13 cellular contexts compared by ENCODE assay signal in the genomic region with DNA sequence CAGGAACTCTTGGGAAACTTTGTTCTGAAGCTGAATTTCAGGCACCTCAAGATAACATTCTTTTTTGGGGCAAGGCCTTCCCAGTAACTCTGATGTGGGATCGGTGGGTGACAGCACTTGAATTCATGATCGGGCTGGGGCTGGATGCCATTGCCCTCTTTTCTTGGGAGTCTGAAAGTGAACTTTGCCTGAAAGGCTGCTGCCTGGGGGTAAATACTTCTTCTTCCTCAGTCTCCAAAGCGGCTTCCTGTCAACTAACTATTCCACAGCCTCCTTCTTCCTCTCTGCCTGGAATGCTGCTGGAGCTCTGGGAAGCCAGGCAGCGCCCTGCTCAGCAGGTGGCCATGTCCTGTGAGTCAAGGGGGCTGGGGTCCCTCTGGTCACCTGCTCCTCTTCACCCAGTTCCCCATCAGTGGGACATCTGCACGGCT.
DNase-seq lines count a peak whose midpoint lies in the region; ATAC-seq, FAIRE-seq and TF ChIP-seq lines count a peak whose summit lies in the region.
"Had no signal": no experiment of that assay in that cellular context is flagged by ENCODE, and none has a peak within 500 bp of the region (broad histone marks: within the 10 kb centered on the region; RNA-seq: fewer than 3 reads in every experiment).

No MANE protein-coding gene starts in this region.

- no peaks in the 10 kb centered on the region for H3K9me3 Mint-ChIP-seq in activated CD8-positive, alpha-beta T cell treated with anti-CD3 and anti-CD28 coated beads for 36 hours

- ATAC-seq in HepG2 (no peak), HG02763 (IDR thresholded peaks at IDR 0.05; ENCODE audit: unreplicated experiment) (no peak)
- no peak for ATAC-seq in activated CD8-positive, alpha-beta T cell treated with anti-CD3 and anti-CD28 coated beads for 36 hours

- peaks cover 8% of the 10 kb centered on the region for H3K79me2 ChIP-seq in HepG2 (ENCODE audit: insufficient read depth, low read length)

- H3K36me3 ChIP-seq in HEK293 (ENCODE audit: control insufficient read depth in 2 of 2, insufficient read depth in 1 of 2, low read length in 2 of 2) (no peaks in the 10 kb centered on the region), HepG2 (replicated peaks in 1 of 2; ENCODE audit: control insufficient read depth in 1 of 2, insufficient read depth in 2 of 2, low read length in 2 of 2) (no peaks in the 10 kb centered on the region), spleen (no peaks in the 10 kb centered on the region)

- BruUV-seq in HepG2 (replicated peaks; lab: Mats Ljungman, UMichigan), result no TSS peak

- no peaks in the 10 kb centered on the region for H4K20me1 ChIP-seq in HepG2 (ENCODE audit: insufficient read depth, low read length)

- H3K4me1 ChIP-seq in HEK293 (ENCODE audit: control insufficient read depth, insufficient read depth, low read length) (peaks cover 29% of the 10 kb centered on the region), HepG2 (ENCODE audit: insufficient read depth, low read length) (peaks cover 71% of the 10 kb centered on the region), spleen (peaks cover 0 to 36% (median 14%) of the 10 kb centered on the region in 6 donors)

- no peak; the same call in 1 of the 2 replicates for TF ChIP-seq RAD21 in HepG2 (CRISPR knock-in tag; IDR thresholded peaks at IDR 0.05)

- H3K27ac ChIP-seq in HEK293 (ENCODE audit: extremely low read depth, low read depth, low read length) (peak overlapping the region; percentile 57; the same call in 1 of the 2 replicates), angular gyrus (ENCODE audit: low read depth, low read length) (peak overlapping the region; percentile 81), HepG2 (ENCODE audit: extremely low read length, insufficient read depth, low read length) (peak overlapping the region; percentile 97), spleen (peak overlapping the region; percentile 58 to 93 (median 80))
- H3K27ac ChIP-seq: epithelial cell of prostate, KMS-11 had no signal

- POLR2A ChIA-PET in HEK293 (lab: Yijun Ruan, JAX), result no interaction called here
- POLR2A ChIA-PET in HepG2 (lab: Yijun Ruan, JAX), result interaction anchor here (1.0 to 3.1 kb wide), 5 partner anchors 9 to 85 kb away, joined by 3 to 17 read pairs (median 10); no protein-coding TSS in a partner anchor
- POLR2A ChIA-PET in activated CD8-positive, alpha-beta T cell treated with anti-CD3 and anti-CD28 coated beads for 36 hours (lab: Charles Lee), result no interaction called here

- H3K4me2 ChIP-seq in HepG2 (ENCODE audit: low read depth, low read length), result peak overlapping the region; percentile 89
- H3K4me2 ChIP-seq: KMS-11 had no signal

- peaks cover 3% of the 10 kb centered on the region for H3K36me3 Mint-ChIP-seq in activated CD8-positive, alpha-beta T cell treated with anti-CD3 and anti-CD28 coated beads for 36 hours (ENCODE audit: low read depth)

- H3K9ac ChIP-seq in HepG2 (ENCODE audit: insufficient read depth, low read depth, low read length), result peak overlapping the region; percentile 93
- H3K9ac ChIP-seq: KMS-11 had no signal

- no peak overlapping the region for H3K27ac Mint-ChIP-seq in activated CD8-positive, alpha-beta T cell treated with anti-CD3 and anti-CD28 coated beads for 36 hours

- H2AFZ ChIP-seq in HepG2 (ENCODE audit: low read length), result no peak overlapping the region

- CTCF ChIA-PET in HEK293 (lab: Yijun Ruan, JAX), result interaction anchor here (0.6 kb wide), 1 partner anchor 164 kb away, joined by 3 read pairs; no protein-coding TSS in a partner anchor
- CTCF ChIA-PET in HepG2 (lab: Yijun Ruan, JAX; ENCODE audit: low intra/inter-chr PET ratio, low total read pairs), result no interaction called here
- CTCF ChIA-PET in activated CD8-positive, alpha-beta T cell treated with anti-CD3 and anti-CD28 coated beads for 36 hours (lab: Charles Lee), result no interaction called here

- H3K4me3 ChIP-seq in HEK293 (ENCODE audit: low read depth, low read length) (no peak overlapping the region), HepG2 (replicated peaks in 1 of 3; ENCODE audit: insufficient read depth in 1 of 3, low read depth in 2 of 3, low read length in 3 of 3) (peak overlapping the region; percentile 37 to 72 (median 38)), spleen (peak overlapping the region in 1 of 8 donors; percentile 9)

- DNase-seq in HepG2 (ENCODE audit: low spot score), result no peak
- no peak for DNase-seq in spleen
- no peak for DNase-seq in DMS79 treated with DMSO at 0.1 percent for 48 hours (lab: John Stamatoyannopoulos, UW)
- DNase-seq in activated CD8-positive, alpha-beta T cell treated with anti-CD3 and anti-CD28 coated beads for 36 hours, result no peak
- no peak for DNase-seq in amygdala (lab: John Stamatoyannopoulos, UW)
- DNase-seq: activated effector memory CD4-positive, alpha-beta T cell treated with Interleukin-2 at 50 U/mL for 16 hours; NCI-H82; stimulated activated CD4-positive, alpha-beta T cell treated with anti-CD3 and anti-CD28 coated beads, Interleukin-4, amount 100 ng/mL, for 4 hours had no signal

- no peaks in the 10 kb centered on the region for H3K27me3 Mint-ChIP-seq in activated CD8-positive, alpha-beta T cell treated with anti-CD3 and anti-CD28 coated beads for 36 hours

- no peak overlapping the region for H3K4me3 Mint-ChIP-seq in activated CD8-positive, alpha-beta T cell treated with anti-CD3 and anti-CD28 coated beads for 36 hours

- H3K9me3 ChIP-seq in HEK293 (ENCODE audit: control insufficient read depth, insufficient read depth, low read depth, low read length) (no peaks in the 10 kb centered on the region), HepG2 (ENCODE audit: low read length) (no peaks in the 10 kb centered on the region), spleen (no peaks in the 10 kb centered on the region)

- 0% methylated on average over 5 of the region's 5 CpGs for WGBS in HepG2 (ENCODE audit: low lambda C conversion rate)
- WGBS in spleen, 5 donors, result 49 to 74% (median 63%) methylated on average over 5 of the region's 5 CpGs

- TF ChIP-seq POLR2A in HepG2 (IDR thresholded peaks at IDR 0.05; ENCODE audit: insufficient read depth in 1 of 2, low read depth in 2 of 2, low read length in 2 of 2) (peak in 1 of 2 experiments; percentile 57; a peak in 3 of 4 replicates), spleen (IDR thresholded peaks at IDR 0.05) (no peak)

- in situ Hi-C loops in HepG2 (cut with HindIII; ENCODE audit: extremely low pct_ligation_motif_present, low pct_unique_long_range_greater_than_20kb), result loop anchor here (5.0 kb wide), 1 partner anchor 85 kb away; the partner anchor contains the start of genes ARSG and SLC16A6

- H3K27me3 ChIP-seq in HepG2 (ENCODE audit: control insufficient read depth in 1 of 2, insufficient read depth in 2 of 2, low read length in 2 of 2) (no peaks in the 10 kb centered on the region), spleen (replicated peaks in 1 of 7) (no peaks in the 10 kb centered on the region)

- intact Hi-C loops in HepG2 (cut with micrococcal nuclease; ENCODE audit: unreplicated experiment) (loop anchor here (1.0 to 2.0 kb wide), 4 partner anchors 22 to 85 kb away; partner anchors contain the start of gene WIPI1), spleen (cut with DNase I; ENCODE audit: low total_unique reads) (no loop called here)
- intact Hi-C loops in activated CD8-positive, alpha-beta T cell treated with anti-CD3 and anti-CD28 coated beads for 36 hours (cut with micrococcal nuclease), result no loop called here

- peaks cover 5% of the 10 kb centered on the region for H3K4me1 Mint-ChIP-seq in activated CD8-positive, alpha-beta T cell treated with anti-CD3 and anti-CD28 coated beads for 36 hours (ENCODE audit: low read depth)

- no peak for TF ChIP-seq EP300 in HepG2 (IDR thresholded peaks at IDR 0.05; ENCODE audit: low read depth in 2 of 2, low read length in 2 of 2)
- no peak for TF ChIP-seq EP300 in HepG2 (CRISPR knock-in tag; IDR thresholded peaks at IDR 0.05; ENCODE audit: borderline replicate concordance)

- TF ChIP-seq CTCF in HEK293 (tag by site-specific recombination; IDR thresholded peaks at IDR 0.05) (no peak), HepG2 (CRISPR knock-in tag; IDR thresholded peaks at IDR 0.05) (no peak), spleen (IDR thresholded peaks at IDR 0.05 in 8 of 11, conservative IDR thresholded peaks at IDR 0.05 in 3 of 11) (no peak)
- no peak for TF ChIP-seq CTCF in activated CD8-positive, alpha-beta T cell treated with anti-CD3 and anti-CD28 coated beads for 36 hours (IDR thresholded peaks at IDR 0.05)

- no peak for FAIRE-seq in HepG2 (lab: Jason Lieb, UNC)

TF ChIP-seq in HEK293, 187 proteins besides CTCF, POLR2A, EP300 and RAD21 (continues in another document):
- no peak for TF ChIP-seq GLIS2 (tag by site-specific recombination; IDR thresholded peaks at IDR 0.05)
- TF ChIP-seq ZNF596 (tag by site-specific recombination; IDR thresholded peaks at IDR 0.05), result no peak
- no peak for TF ChIP-seq ZNF571 (tag by site-specific recombination; IDR thresholded peaks at IDR 0.05)
- no peak for TF ChIP-seq ZNF707 (tag by site-specific recombination; IDR thresholded peaks at IDR 0.05)
- no peak for TF ChIP-seq ZNF133 (tag by site-specific recombination; IDR thresholded peaks at IDR 0.05)
- TF ChIP-seq ZNF354C (tag by site-specific recombination; IDR thresholded peaks at IDR 0.05; ENCODE audit: borderline replicate concordance, low read depth), result no peak
- TF ChIP-seq EGR2 (tag by site-specific recombination; IDR thresholded peaks at IDR 0.05; ENCODE audit: low read depth), result no peak
- TF ChIP-seq ZNF76 (tag by site-specific recombination; IDR thresholded peaks at IDR 0.05; ENCODE audit: borderline replicate concordance, low read depth), result no peak

TF ChIP-seq in HepG2, 621 proteins besides CTCF, POLR2A, EP300 and RAD21 (continues in another document):
- peak; percentile 7; the same call in 1 of the 2 replicates for TF ChIP-seq GATAD1 (CRISPR knock-in tag; IDR thresholded peaks at IDR 0.05)

Comparison
In these comparisons a context has a peak if more than half of its experiments do, and no peak if none do; other contexts are left out.
1. Of the 63 proteins assayed by ChIP-seq in both HepG2 and HEK293: peak only in HepG2: MZF1, YY1, ZBTB7A and ZNF501; only in HEK293: none; in both: none; in neither: 59.